14 cellular contexts compared by ENCODE assay signal in genomic region chr10:1328951-1329614, GRCh38.
"Had no signal": no experiment of that assay in that cellular context is flagged by ENCODE, and none has a peak within 500 bp of the region (broad histone marks: within the 10 kb centered on the region; RNA-seq: fewer than 3 reads in every experiment).

No MANE protein-coding gene starts in this region.

- DNase-seq: effector memory CD4-positive, alpha-beta T cell; glutamatergic neuron; kidney; left cardiac atrium; left ventricle myocardium inferior; lower lobe of right lung; naive B cell; psoas muscle; stimulated activated CD4-positive, alpha-beta T cell treated with anti-CD3 and anti-CD28 coated beads, Interleukin-2, amount 100 ng/mL, for 24 hours; stimulated activated naive CD4-positive, alpha-beta T cell; stomach; substantia nigra; transverse colon had no signal

- ATAC-seq: gastroesophageal sphincter, left cardiac atrium, lower lobe of right lung, psoas muscle had no signal
